In genomic region chr15:33226559-33227181, GRCh38 we compare ENCODE assay signal across 8 cellular contexts. TPM values are rescaled to one million over a fixed set of nuclear protein-coding genes. Genes with fewer than 3 reads are reported as not detected.
DNase-seq lines count a peak whose midpoint lies in the region; ATAC-seq and TF ChIP-seq lines count a peak whose summit lies in the region.

No MANE protein-coding gene starts in this region.

- no peaks in the 10 kb centered on the region for H3K79me2 ChIP-seq in hepatocyte

- H3K4me2 ChIP-seq in hepatocyte, result no peak overlapping the region

- peaks cover 3% of the 10 kb centered on the region for H3K4me1 Mint-ChIP-seq in activated T-helper 2 cell treated with anti-CD3 and anti-CD28 coated beads, Interferon-gamma antibody, Interleukin-2, Interleukin-4, amounts not matched to agents 10 μg/mL and 5 μg/mL and 100 μg/mL, durations not matched to agents 14 hours and 24 hours and 36 hours (ENCODE audit: low read depth)

- no peaks in the 10 kb centered on the region for H3K27me3 ChIP-seq in hepatocyte

- no peaks in the 10 kb centered on the region for H3K36me3 ChIP-seq in hepatocyte (replicated peaks; ENCODE audit: insufficient read depth, low read depth)

- H3K9me2 ChIP-seq in hepatocyte (replicated peaks; ENCODE audit: insufficient read depth), result no peaks in the 10 kb centered on the region

- no peak overlapping the region for H2AFZ ChIP-seq in hepatocyte

- H3K27ac ChIP-seq in hepatocyte, result no peak overlapping the region

- peak; percentile 96 for ATAC-seq in GM18868 (IDR thresholded peaks at IDR 0.05; ENCODE audit: unreplicated experiment)
- peak; percentile 95 for ATAC-seq in HG03442 (IDR thresholded peaks at IDR 0.05; ENCODE audit: unreplicated experiment)

- no peaks in the 10 kb centered on the region for H4K20me1 ChIP-seq in hepatocyte (ENCODE audit: insufficient read depth, poor library complexity, severe bottlenecking)

- TF ChIP-seq CTCF in AG09309 (IDR thresholded peaks at IDR 0.05; ENCODE audit: control insufficient read depth, insufficient read depth, low read depth, low read length, missing control alignments) (peak; percentile 38), hepatocyte (IDR thresholded peaks at IDR 0.05; ENCODE audit: poor library complexity) (peak; percentile 11)

- no peaks in the 10 kb centered on the region for H3K36me3 Mint-ChIP-seq in activated T-helper 2 cell treated with anti-CD3 and anti-CD28 coated beads, Interferon-gamma antibody, Interleukin-2, Interleukin-4, amounts not matched to agents 10 μg/mL and 5 μg/mL and 100 μg/mL, durations not matched to agents 14 hours and 24 hours and 36 hours (ENCODE audit: low read depth)

- intact Hi-C loops in activated T-helper 2 cell treated with anti-CD3 and anti-CD28 coated beads, Interferon-gamma antibody, Interleukin-2, Interleukin-4, amounts not matched to agents 10 μg/mL and 5 μg/mL and 100 μg/mL, durations not matched to agents 14 hours and 24 hours and 36 hours (cut with micrococcal nuclease), result no loop called here

- H3K4me3 Mint-ChIP-seq in activated T-helper 2 cell treated with anti-CD3 and anti-CD28 coated beads, Interferon-gamma antibody, Interleukin-2, Interleukin-4, amounts not matched to agents 10 μg/mL and 5 μg/mL and 100 μg/mL, durations not matched to agents 14 hours and 24 hours and 36 hours (ENCODE audit: low read depth), result no peak overlapping the region

- 92% methylated on average over 3 of the region's 3 CpGs for WGBS in hepatocyte (ENCODE audit: low lambda C conversion rate, missing lambda C conversion rate)

- DNase-seq in AG09309 (ENCODE audit: low read depth) (no peak), RPMI8226 (peak; percentile 50), hepatocyte (ENCODE audit: low spot score) (peak; percentile 46), hippocampal formation (lab: John Stamatoyannopoulos, UW) (no peak)
- DNase-seq in activated T-helper 2 cell treated with anti-CD3 and anti-CD28 coated beads, Interferon-gamma antibody, Interleukin-2, Interleukin-4, amounts not matched to agents 10 μg/mL and 5 μg/mL and 100 μg/mL, durations not matched to agents 14 hours and 24 hours and 36 hours (ENCODE audit: low spot score), result peak; percentile 33
- DNase-seq in stimulated activated CD8-positive, alpha-beta memory T cell treated with anti-CD3 and anti-CD28 coated beads, Interleukin-12 subunit alpha, Interleukin-12 subunit beta, amount 100 ng/mL, for 1 hour (ENCODE audit: low read depth), result peak; percentile 60

- no peaks in the 10 kb centered on the region for H3K4me1 ChIP-seq in hepatocyte (ENCODE audit: insufficient read depth)

- H3K4me3 ChIP-seq in AG09309 (ENCODE audit: control insufficient read depth, low read depth, low read length) (no peak overlapping the region), hepatocyte (no peak overlapping the region)

- no peaks in the 10 kb centered on the region for H3K9me3 Mint-ChIP-seq in activated T-helper 2 cell treated with anti-CD3 and anti-CD28 coated beads, Interferon-gamma antibody, Interleukin-2, Interleukin-4, amounts not matched to agents 10 μg/mL and 5 μg/mL and 100 μg/mL, durations not matched to agents 14 hours and 24 hours and 36 hours

- peaks cover 25% of the 10 kb centered on the region for H3K27me3 Mint-ChIP-seq in activated T-helper 2 cell treated with anti-CD3 and anti-CD28 coated beads, Interferon-gamma antibody, Interleukin-2, Interleukin-4, amounts not matched to agents 10 μg/mL and 5 μg/mL and 100 μg/mL, durations not matched to agents 14 hours and 24 hours and 36 hours (ENCODE audit: low read depth)

- H3K9me3 ChIP-seq in hepatocyte (ENCODE audit: low read depth), result no peaks in the 10 kb centered on the region

- no peak overlapping the region for H3K27ac Mint-ChIP-seq in activated T-helper 2 cell treated with anti-CD3 and anti-CD28 coated beads, Interferon-gamma antibody, Interleukin-2, Interleukin-4, amounts not matched to agents 10 μg/mL and 5 μg/mL and 100 μg/mL, durations not matched to agents 14 hours and 24 hours and 36 hours

RNA-seq across cellular contexts. Expression of gene FMN1, which starts 32.2 kb away (rescaled TPM):
- total RNA-seq in activated T-helper 2 cell treated with anti-CD3 and anti-CD28 coated beads, Interferon-gamma antibody, Interleukin-2, Interleukin-4, amounts not matched to agents 10 μg/mL and 5 μg/mL and 100 μg/mL, durations not matched to agents 14 hours and 24 hours and 36 hours, result 0.02 and 0.69 TPM in 2 replicates
- total RNA-seq in hepatocyte, result 0.48 and 0.70 TPM in 2 replicates
- polyA plus RNA-seq in hepatocyte, result 0.07 and 0.19 TPM in 2 replicates

Comparison
In these comparisons a context has a peak if more than half of its experiments do, and no peak if none do; other contexts are left out.
1. DNase-seq: peak in RPMI8226 (single experiment), activated T-helper 2 cell treated with anti-CD3 and anti-CD28 coated beads, Interferon-gamma antibody, Interleukin-2, Interleukin-4, amounts not matched to agents 10 μg/mL and 5 μg/mL and 100 μg/mL, durations not matched to agents 14 hours and 24 hours and 36 hours (single experiment), hepatocyte (single experiment) and stimulated activated CD8-positive, alpha-beta memory T cell treated with anti-CD3 and anti-CD28 coated beads, Interleukin-12 subunit alpha, Interleukin-12 subunit beta, amount 100 ng/mL, for 1 hour (single experiment); none in AG09309 (single experiment) and hippocampal formation (0 of 2).